ENCODE assay signal across 1 cellular context in genomic region chr19:29384676-29385075, GRCh38.
TF ChIP-seq lines count a peak whose summit lies in the region.

No MANE protein-coding gene starts in this region.

TF ChIP-seq in SK-N-SH treated with all-trans-retinoic acid at 6 μM for 48 hours, 23 proteins besides CTCF, POLR2A, EP300 and RAD21 (continued from another document):
- TF ChIP-seq TCF4 (CRISPR knock-in tag; IDR thresholded peaks at IDR 0.05; ENCODE audit: borderline replicate concordance): no peak
- no peak for TF ChIP-seq BACH2 (CRISPR knock-in tag; IDR thresholded peaks at IDR 0.05; ENCODE audit: borderline replicate concordance)
- TF ChIP-seq ZC3H10 (CRISPR knock-in tag; IDR thresholded peaks at IDR 0.05): no peak
- no peak for TF ChIP-seq PATZ1 (CRISPR knock-in tag; IDR thresholded peaks at IDR 0.05; ENCODE audit: borderline replicate concordance)
